17 cellular contexts compared by ENCODE assay signal in genomic region chr15:46409879-46410278, GRCh38.
"Had no signal": no experiment of that assay in that cellular context is flagged by ENCODE, and none has a peak within 500 bp of the region (broad histone marks: within the 10 kb centered on the region; RNA-seq: fewer than 3 reads in every experiment).

No MANE protein-coding gene starts in this region.

- H3K9me3 Mint-ChIP-seq: activated naive CD4-positive, alpha-beta T cell treated with anti-CD3 and anti-CD28 coated beads, Interleukin-2, amount 10 ng/mL, durations not matched to agents 7 days and 5 days; brain; nephron had no signal

- H3K4me1 ChIP-seq: lower lobe of right lung had no signal

- H3K4me3 Mint-ChIP-seq: activated naive CD4-positive, alpha-beta T cell treated with anti-CD3 and anti-CD28 coated beads, Interleukin-2, amount 10 ng/mL, durations not matched to agents 7 days and 5 days; activated naive CD8-positive, alpha-beta T cell treated with anti-CD3 and anti-CD28 coated beads, Interleukin-2, amount 50 U/mL, for 24 hours; nephron had no signal

- DNase-seq: activated CD4-positive, alpha-beta T cell treated with anti-CD3 and anti-CD28 coated beads, Interleukin-2, amount 50 U/mL, for 1 hour; activated CD8-positive, alpha-beta memory T cell treated with anti-CD3 and anti-CD28 coated beads, Interleukin-2, amount 50 U/mL, for 4 hours; activated effector memory CD4-positive, alpha-beta T cell treated with Interleukin-2 at 50 U/mL for 16 hours; activated naive CD4-positive, alpha-beta T cell treated with anti-CD3 and anti-CD28 coated beads, Interleukin-2, amount 10 ng/mL, durations not matched to agents 7 days and 5 days; activated naive CD8-positive, alpha-beta T cell treated with anti-CD3 and anti-CD28 coated beads, Interleukin-2, amount 50 U/mL, for 24 hours; activated T-cell treated with anti-CD3 and anti-CD28 coated beads, Interleukin-2, amount 50 U/mL, for 48 hours; foreskin keratinocyte; lower lobe of right lung; retina; stimulated activated CD4-positive, alpha-beta T cell treated with anti-CD3 and anti-CD28 coated beads, Interleukin-12 subunit alpha, Interleukin-12 subunit beta, amount 100 ng/mL, for 4 hours; stimulated activated CD4-positive, alpha-beta T cell treated with anti-CD3 and anti-CD28 coated beads, Interleukin-1b, Interleukin-23, amount 100 ng/mL, for 48 hours; stimulated activated CD8-positive, alpha-beta memory T cell treated with anti-CD3 and anti-CD28 coated beads, Interleukin-4, amount 100 ng/mL, for 48 hours; stimulated activated naive CD4-positive, alpha-beta T cell had no signal

- H3K36me3 ChIP-seq: lower lobe of right lung had no signal

- H3K4me3 ChIP-seq: lower lobe of right lung had no signal

- H3K4me1 Mint-ChIP-seq: activated naive CD4-positive, alpha-beta T cell treated with anti-CD3 and anti-CD28 coated beads, Interleukin-2, amount 10 ng/mL, durations not matched to agents 7 days and 5 days; activated naive CD8-positive, alpha-beta T cell treated with anti-CD3 and anti-CD28 coated beads, Interleukin-2, amount 50 U/mL, for 24 hours had no signal

- H3K27ac Mint-ChIP-seq: activated naive CD4-positive, alpha-beta T cell treated with anti-CD3 and anti-CD28 coated beads, Interleukin-2, amount 10 ng/mL, durations not matched to agents 7 days and 5 days; activated naive CD8-positive, alpha-beta T cell treated with anti-CD3 and anti-CD28 coated beads, Interleukin-2, amount 50 U/mL, for 24 hours; brain had no signal

- ATAC-seq: activated naive CD8-positive, alpha-beta T cell treated with anti-CD3 and anti-CD28 coated beads, Interleukin-2, amount 50 U/mL, for 24 hours; foreskin keratinocyte; lower lobe of right lung had no signal

- H3K27me3 Mint-ChIP-seq: activated naive CD4-positive, alpha-beta T cell treated with anti-CD3 and anti-CD28 coated beads, Interleukin-2, amount 10 ng/mL, durations not matched to agents 7 days and 5 days; brain had no signal

- H3K9me3 ChIP-seq: lower lobe of right lung had no signal

- H3K27ac ChIP-seq: epithelial cell of prostate, foreskin keratinocyte, lower lobe of right lung had no signal

- H3K27me3 ChIP-seq: dorsolateral prefrontal cortex, foreskin keratinocyte had no signal

- H3K36me3 Mint-ChIP-seq: activated naive CD4-positive, alpha-beta T cell treated with anti-CD3 and anti-CD28 coated beads, Interleukin-2, amount 10 ng/mL, durations not matched to agents 7 days and 5 days; brain had no signal
